Comparison of ENCODE assay signal across 8 cellular contexts in the genomic region with DNA sequence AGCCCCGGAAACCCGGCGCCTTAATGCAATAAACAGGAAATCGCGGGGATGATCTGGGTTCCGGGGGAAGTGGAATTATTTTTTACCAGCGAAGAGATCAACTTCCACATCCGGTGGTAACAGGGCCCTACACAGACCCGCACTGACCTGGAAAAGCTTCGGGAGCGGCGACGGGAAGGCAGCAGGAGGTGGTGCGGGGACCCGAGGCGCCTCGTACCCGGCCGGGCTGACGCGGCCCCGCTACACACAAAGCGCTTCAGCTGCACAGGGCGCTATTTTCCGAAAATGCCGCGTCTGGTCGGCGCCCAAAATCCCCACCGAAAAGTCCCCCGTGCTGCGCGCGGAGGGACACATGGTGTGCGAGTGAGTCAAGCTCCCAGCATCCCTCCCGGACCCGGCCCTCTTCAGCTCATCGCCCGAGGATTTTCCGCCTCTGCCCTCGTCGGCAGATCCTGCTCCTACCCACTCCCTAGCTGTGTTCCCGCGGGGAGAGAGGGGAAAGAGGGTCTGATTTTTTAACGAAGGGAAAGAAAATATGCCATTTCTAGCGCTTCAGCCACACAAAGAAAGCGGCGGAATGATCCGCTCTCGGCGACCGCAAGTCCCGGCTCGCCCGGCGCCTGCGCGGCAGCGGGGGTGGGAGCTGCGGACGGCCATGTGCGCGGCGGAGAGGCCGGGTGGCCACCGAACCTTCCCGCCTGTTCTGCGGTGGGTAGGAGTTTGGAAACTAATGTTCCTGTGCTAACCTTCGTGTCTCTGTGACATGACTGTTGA.
A peak's percentile ranks its signal among the peaks of the same experiment; 100 is the strongest.
DNase-seq lines count a peak whose midpoint lies in the region; ATAC-seq lines count a peak whose summit lies in the region.

GABPB1 (minus strand) TSS at position 361 of the 774 bp plus-strand sequence. CDS start 45,400 bp downstream, outside the sequence.

- H3K27ac ChIP-seq in cingulate gyrus (ENCODE audit: low read depth, low read length) (peak within 1 kb of the TSS; percentile 96), layer of hippocampus (ENCODE audit: low read depth, low read length) (peak within 1 kb of the TSS; percentile 96)

- peak; percentile 48 for ATAC-seq in GM19035 (IDR thresholded peaks at IDR 0.05; ENCODE audit: unreplicated experiment)
- peak; percentile 34 for ATAC-seq in HG03378 (IDR thresholded peaks at IDR 0.05; ENCODE audit: unreplicated experiment)

- no peaks in the 10 kb centered on the region for H3K27me3 ChIP-seq in layer of hippocampus (ENCODE audit: control insufficient read depth, insufficient read depth, low read length)

- DNase-seq in AG08396 (ENCODE audit: low spot score) (peak; percentile 95), NCI-H510A treated with DMSO at 0.1 percent for 48 hours (lab: John Stamatoyannopoulos, UW) (peak; percentile 71)
- peak; percentile 92 for DNase-seq in activated CD4-positive, alpha-beta T cell treated with anti-CD3 and anti-CD28 coated beads for 48 hours
- peak; percentile 64 to 83 (median 76) for DNase-seq in stimulated activated CD4-positive, alpha-beta T cell treated with anti-CD3 and anti-CD28 coated beads, Interleukin-1b, Interleukin-23, amount 100 ng/mL, for 24 hours (ENCODE audit: low read depth in 4 of 4, low spot score in 1 of 4)

Comparison
In these comparisons a context has a peak if more than half of its experiments do, and no peak if none do; other contexts are left out.
1. Peak in every context shown above with its lines: DNase-seq, ATAC-seq and H3K27ac ChIP-seq.